Comparison of ENCODE assay signal across 19 cellular contexts in genomic region chr6:45838486-45838885, GRCh38.
"Had no signal": no experiment of that assay in that cellular context is flagged by ENCODE, and none has a peak within 500 bp of the region (broad histone marks: within the 10 kb centered on the region; RNA-seq: fewer than 3 reads in every experiment).

No MANE protein-coding gene starts in this region.

- H3K27me3 ChIP-seq: esophagus muscularis mucosa, gastrocnemius medialis, heart right ventricle, tibial artery, upper lobe of left lung, uterus had no signal

- H3K4me3 Mint-ChIP-seq: naive thymus-derived CD4-positive, alpha-beta T cell; neural crest cell had no signal

- H3K9me3 Mint-ChIP-seq: neural crest cell had no signal

- H3K27ac Mint-ChIP-seq: naive thymus-derived CD4-positive, alpha-beta T cell had no signal

- H3K4me3 ChIP-seq: esophagus muscularis mucosa, gastrocnemius medialis, heart right ventricle, tibial artery, upper lobe of left lung, uterus had no signal

- ATAC-seq: gastrocnemius medialis; heart right ventricle; naive thymus-derived CD4-positive, alpha-beta T cell; right cardiac atrium had no signal

- H3K36me3 ChIP-seq: esophagus muscularis mucosa, gastrocnemius medialis, heart right ventricle, tibial artery, upper lobe of left lung, uterus had no signal

- FAIRE-seq: endometrium, islet of Langerhans, small intestine had no signal

- DNase-seq: effector memory CD4-positive, alpha-beta T cell; gastrocnemius medialis; heart right ventricle; hypothalamus; kidney glomerular epithelial cell; mesendoderm; naive thymus-derived CD4-positive, alpha-beta T cell; posterior cingulate gyrus; right cardiac atrium; small intestine; stimulated activated CD4-positive, alpha-beta T cell treated with anti-CD3 and anti-CD28 coated beads, Interleukin-12 subunit alpha, Interleukin-12 subunit beta, amount 100 ng/mL, for 4 hours; stimulated activated naive CD4-positive, alpha-beta T cell treated with Interleukin-2 at 50 U/mL for 16 hours; tibial artery; upper lobe of left lung; uterus had no signal

- H3K27ac ChIP-seq: esophagus muscularis mucosa, gastrocnemius medialis, heart right ventricle, tibial artery, upper lobe of left lung, uterus had no signal

- H3K36me3 Mint-ChIP-seq: naive thymus-derived CD4-positive, alpha-beta T cell had no signal
